In the genomic region with DNA sequence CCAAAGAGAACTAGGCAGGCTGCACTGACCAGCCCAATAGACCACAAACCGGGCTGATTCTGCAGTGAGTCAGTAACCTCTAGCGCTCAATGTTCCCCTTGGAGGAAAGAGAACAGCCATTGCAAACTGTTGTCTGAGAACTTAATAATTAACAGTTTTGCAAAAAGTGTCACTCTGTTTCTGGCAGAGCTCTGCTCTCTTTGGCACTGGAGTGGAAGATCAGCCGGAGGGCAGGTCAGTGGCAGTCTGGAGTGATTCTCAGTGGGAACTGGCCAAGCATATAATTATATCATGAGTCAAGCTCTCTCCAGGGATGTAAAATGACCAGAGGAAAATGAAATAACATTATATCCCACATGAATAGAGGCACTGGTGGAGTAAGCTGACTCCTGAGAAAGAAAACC, we compare ENCODE assay signal across 9 cellular contexts.
DNase-seq lines count a peak whose midpoint lies in the region; ATAC-seq and TF ChIP-seq lines count a peak whose summit lies in the region.
"Had no signal": no experiment of that assay in that cellular context is flagged by ENCODE, and none has a peak within 500 bp of the region (broad histone marks: within the 10 kb centered on the region; RNA-seq: fewer than 3 reads in every experiment).

No MANE protein-coding gene starts in this region.

- peaks cover 4% of the 10 kb centered on the region for H3K27me3 Mint-ChIP-seq in brain

- no peaks in the 10 kb centered on the region for H3K36me3 Mint-ChIP-seq in brain

- no peak overlapping the region for H3K4me3 ChIP-seq in upper lobe of right lung

- H3K36me3 ChIP-seq in upper lobe of right lung, result no peaks in the 10 kb centered on the region

- ATAC-seq in upper lobe of right lung (peak; percentile 70), GM18907 (IDR thresholded peaks at IDR 0.05; ENCODE audit: unreplicated experiment) (no peak)

- peak overlapping the region in 3 of 5 experiments; percentile 22 to 34 (median 24) for H3K27ac Mint-ChIP-seq in brain

- no peak overlapping the region for H3K27ac ChIP-seq in upper lobe of right lung

- H3K4me1 ChIP-seq in upper lobe of right lung, result no peaks in the 10 kb centered on the region

- H3K9me3 ChIP-seq in upper lobe of right lung, result no peaks in the 10 kb centered on the region

- H3K27me3 ChIP-seq in upper lobe of right lung, result no peaks in the 10 kb centered on the region

- peaks cover 0 to 11% (median 6%) of the 10 kb centered on the region in 5 experiments for H3K9me3 Mint-ChIP-seq in brain

- in situ Hi-C loops in GM13976 (cut with MboI; ENCODE audit: low sequenced_read_pairs, unreplicated experiment), result no loop called here

- TF ChIP-seq CTCF in brain (conservative IDR thresholded peaks at IDR 0.05), result no peak
- TF ChIP-seq CTCF in upper lobe of right lung (IDR thresholded peaks at IDR 0.05), result no peak
- TF ChIP-seq CTCF in GM13976 (IDR thresholded peaks at IDR 0.05; ENCODE audit: borderline replicate concordance, control extremely low read depth, extremely low read depth, insufficient read depth, missing control alignments), result no peak

- peaks cover 18% of the 10 kb centered on the region for H3K4me1 Mint-ChIP-seq in brain

- peak; percentile 43 for DNase-seq in NOMO-1 treated with DMSO at 0.1 percent for 48 hours (lab: John Stamatoyannopoulos, UW; ENCODE audit: unreplicated experiment)
- DNase-seq in NOMO-1 treated with dmso at 0.1 percent for 144 hours (lab: John Stamatoyannopoulos, UW; ENCODE audit: unreplicated experiment), result no peak
- DNase-seq in kidney tubule cell (ENCODE audit: low spot score), result peak; percentile 99
- DNase-seq in upper lobe of right lung, result no peak
- no peak for DNase-seq in GM13976 (ENCODE audit: low spot score)
- no peak for DNase-seq in SHP77 treated with DMSO at 0.1 percent for 48 hours (lab: John Stamatoyannopoulos, UW)
- DNase-seq: AML-193 had no signal

- intact Hi-C loops in upper lobe of right lung (cut with DNase I), result no loop called here

- H3K4me3 Mint-ChIP-seq in brain, result peak overlapping the region in 1 of 5 experiments; percentile 46

Comparison
In these comparisons a context has a peak if more than half of its experiments do, and no peak if none do; other contexts are left out.
1. DNase-seq: peak in NOMO-1 treated with DMSO at 0.1 percent for 48 hours (single experiment) and kidney tubule cell (single experiment); none in NOMO-1 treated with dmso at 0.1 percent for 144 hours (single experiment), upper lobe of right lung (single experiment), GM13976 (single experiment) and SHP77 treated with DMSO at 0.1 percent for 48 hours (single experiment).